Comparison of ENCODE assay signal across 19 cellular contexts in genomic region chr2:205390866-205391265, GRCh38.
A peak's percentile ranks its signal among the peaks of the same experiment; 100 is the strongest.
DNase-seq lines count a peak whose midpoint lies in the region; ATAC-seq, FAIRE-seq and TF ChIP-seq lines count a peak whose summit lies in the region.
"Had no signal": no experiment of that assay in that cellular context is flagged by ENCODE, and none has a peak within 500 bp of the region (broad histone marks: within the 10 kb centered on the region; RNA-seq: fewer than 3 reads in every experiment).

No MANE protein-coding gene starts in this region.

- H3K4ac ChIP-seq in H1 (replicated peaks; ENCODE audit: insufficient read length, low read depth, low read length): no peak overlapping the region

- no peak overlapping the region for H4K8ac ChIP-seq in H1 (ENCODE audit: extremely low read depth, insufficient read depth, low read length)

- WGBS in H1 (ENCODE audit: extremely low coverage in 1 of 2, insufficient coverage in 1 of 2, insufficient read length in 1 of 2, insufficient replicate concordance in 2 of 2, low coverage in 1 of 2, low lambda C conversion rate in 2 of 2, missing lambda C conversion rate in 1 of 2), 2 experiments: 79% methylated on average over 4 of the region's 4 CpGs; no CpG with 5 or more reads in 1 of the 2 experiments
- 91% methylated on average over 4 of the region's 4 CpGs for WGBS in hepatocyte (ENCODE audit: low lambda C conversion rate, missing lambda C conversion rate)

- H3K4me2 ChIP-seq in H1 (ENCODE audit: insufficient read depth in 1 of 2, low read depth in 2 of 2, low read length in 2 of 2): no peak overlapping the region
- no peak overlapping the region for H3K4me2 ChIP-seq in neural progenitor cell
- H3K4me2 ChIP-seq in hepatocyte: no peak overlapping the region
- H3K4me2 ChIP-seq: BLaER1 had no signal

- no peaks in the 10 kb centered on the region for H3K23me2 ChIP-seq in H1 (ENCODE audit: low read depth, low read length)

- H4K91ac ChIP-seq in H1 (replicated peaks; ENCODE audit: insufficient read length, low read length): peak overlapping the region; percentile 70

- peaks cover 0 to 7% (median 2%) of the 10 kb centered on the region in 4 experiments; a peak in 2 of 7 replicates for H3K4me1 ChIP-seq in H1 (replicated peaks in 1 of 4; ENCODE audit: control insufficient read depth in 3 of 4, insufficient read depth in 4 of 4, low read length in 3 of 4)
- peaks cover 13% of the 10 kb centered on the region for H3K4me1 ChIP-seq in neural progenitor cell
- H3K4me1 ChIP-seq in hepatocyte (ENCODE audit: insufficient read depth): no peaks in the 10 kb centered on the region
- H3K4me1 ChIP-seq: BLaER1, Caco-2 had no signal

- no peak for TF ChIP-seq POLR2A in H1 (IDR thresholded peaks at IDR 0.05; ENCODE audit: control extremely low read depth in 1 of 2, low read depth in 2 of 2, low read length in 2 of 2)

- no peak overlapping the region for H3K27ac ChIP-seq in H1 (ENCODE audit: low read depth, low read length)
- no peak overlapping the region for H3K27ac ChIP-seq in neural progenitor cell
- no peak overlapping the region for H3K27ac ChIP-seq in hepatocyte
- H3K27ac ChIP-seq: BLaER1 had no signal

- H3K9ac ChIP-seq in H1 (replicated peaks in 1 of 4; ENCODE audit: extremely low read depth in 1 of 4, low read depth in 3 of 4, low read length in 3 of 4): no peak overlapping the region; a peak in 1 of 7 replicates
- no peak overlapping the region for H3K9ac ChIP-seq in neural progenitor cell
- H3K9ac ChIP-seq: BLaER1 had no signal

- no peak for ATAC-seq in T-helper 17 cell
- no peak for ATAC-seq in GM18502 (IDR thresholded peaks at IDR 0.05; ENCODE audit: poor library complexity, unreplicated experiment)
- ATAC-seq: GM12878, HCT116, HepG2 had no signal

- H3K4me1 Mint-ChIP-seq in neural progenitor cell: peaks cover 25% of the 10 kb centered on the region
- H3K4me1 Mint-ChIP-seq in endothelial cell (ENCODE audit: unreplicated experiment): peaks cover 10% of the 10 kb centered on the region
- no peaks in the 10 kb centered on the region for H3K4me1 Mint-ChIP-seq in T-helper 17 cell
- H3K4me1 Mint-ChIP-seq: CD8-positive, alpha-beta memory T cell had no signal

- H2BK5ac ChIP-seq in H1 (ENCODE audit: low read depth, low read length): no peak overlapping the region

- FAIRE-seq in H1 (lab: Jason Lieb, UNC): peak; percentile 7
- FAIRE-seq: GM12878, GM19239, HepG2, HTR-8/SVneo had no signal

- H3K36me3 ChIP-seq in MG63: no peaks in the 10 kb centered on the region
- no peaks in the 10 kb centered on the region for H3K36me3 ChIP-seq in H1 (ENCODE audit: control insufficient read depth in 2 of 4, insufficient read depth in 4 of 4, low read length in 3 of 4)
- H3K36me3 ChIP-seq in neural progenitor cell: no peaks in the 10 kb centered on the region
- H3K36me3 ChIP-seq in hepatocyte (replicated peaks; ENCODE audit: insufficient read depth, low read depth): no peaks in the 10 kb centered on the region
- H3K36me3 ChIP-seq: BLaER1 had no signal

- H3K9me3 Mint-ChIP-seq in neural progenitor cell (no peaks in the 10 kb centered on the region), endothelial cell (ENCODE audit: unreplicated experiment) (no peaks in the 10 kb centered on the region)
- H3K9me3 Mint-ChIP-seq: CD8-positive, alpha-beta memory T cell had no signal

- no peak overlapping the region; the same call in 1 of the 2 replicates for H3K18ac ChIP-seq in H1 (ENCODE audit: extremely low read depth, low read length)

- peak overlapping the region; percentile 38; the same call in 1 of the 2 replicates for H2BK20ac ChIP-seq in H1 (ENCODE audit: low read length)

- H3K79me1 ChIP-seq in H1 (ENCODE audit: low read depth, low read length): no peaks in the 10 kb centered on the region

- no peaks in the 10 kb centered on the region for H4K20me1 ChIP-seq in H1 (replicated peaks in 1 of 2; ENCODE audit: control insufficient read depth in 1 of 2, insufficient read depth in 2 of 2, low read length in 2 of 2)
- H4K20me1 ChIP-seq in neural progenitor cell (ENCODE audit: low read depth): no peaks in the 10 kb centered on the region
- no peaks in the 10 kb centered on the region for H4K20me1 ChIP-seq in hepatocyte (ENCODE audit: insufficient read depth, poor library complexity, severe bottlenecking)
- H4K20me1 ChIP-seq: BLaER1 had no signal

- H3K9me3 ChIP-seq in MG63: no peaks in the 10 kb centered on the region
- H3K9me3 ChIP-seq in H1 (ENCODE audit: insufficient read depth in 2 of 2, low read depth in 1 of 2, low read length in 1 of 2): no peaks in the 10 kb centered on the region
- no peaks in the 10 kb centered on the region for H3K9me3 ChIP-seq in neural progenitor cell (ENCODE audit: low read depth)
- no peaks in the 10 kb centered on the region for H3K9me3 ChIP-seq in T-helper 17 cell (ENCODE audit: control insufficient read depth, low read length, poor library complexity, severe bottlenecking)
- no peaks in the 10 kb centered on the region for H3K9me3 ChIP-seq in hepatocyte (ENCODE audit: low read depth)
- H3K9me3 ChIP-seq: BLaER1, Caco-2 had no signal

- H3K14ac ChIP-seq in H1 (ENCODE audit: insufficient read length): no peak overlapping the region

- H3K4me3 Mint-ChIP-seq in neural progenitor cell (no peak overlapping the region), endothelial cell (ENCODE audit: unreplicated experiment) (no peak overlapping the region), T-helper 17 cell (no peak overlapping the region)
- H3K4me3 Mint-ChIP-seq: CD8-positive, alpha-beta memory T cell had no signal

- H3K27me3 Mint-ChIP-seq in neural progenitor cell (ENCODE audit: insufficient read depth, low read depth): no peaks in the 10 kb centered on the region
- H3K27me3 Mint-ChIP-seq in endothelial cell (ENCODE audit: unreplicated experiment): no peaks in the 10 kb centered on the region
- peaks cover 5% of the 10 kb centered on the region for H3K27me3 Mint-ChIP-seq in T-helper 17 cell

- H3K36me3 Mint-ChIP-seq in neural progenitor cell: no peaks in the 10 kb centered on the region
- no peaks in the 10 kb centered on the region for H3K36me3 Mint-ChIP-seq in endothelial cell (ENCODE audit: low read depth, unreplicated experiment)
- no peaks in the 10 kb centered on the region for H3K36me3 Mint-ChIP-seq in T-helper 17 cell (ENCODE audit: low read depth)
- H3K36me3 Mint-ChIP-seq: CD8-positive, alpha-beta memory T cell had no signal

- no peak for TF ChIP-seq EP300 in H1 (IDR thresholded peaks at IDR 0.05; ENCODE audit: borderline replicate concordance in 1 of 2, low read depth in 2 of 2, low read length in 2 of 2)

- H3F3A ChIP-seq in neural progenitor cell (ENCODE audit: low read depth): no peaks in the 10 kb centered on the region

- CTCF ChIA-PET in H1 (lab: Charles Lee; ENCODE audit: partially characterized antibody): interaction anchor here (1.0 to 1.2 kb wide), 2 partner anchors 11 to 58 kb away, joined by 3 read pairs; no protein-coding TSS in a partner anchor

- DNase-seq in GDM1 (lab: John Stamatoyannopoulos, UW) (peak; percentile 66), MG63 (peak; percentile 7), H1 (ENCODE audit: low read depth in 1 of 2, low spot score in 2 of 2) (no peak), neural progenitor cell (ENCODE audit: low spot score) (no peak), endothelial cell (ENCODE audit: low spot score) (no peak), T-helper 17 cell (no peak), hepatocyte (ENCODE audit: low spot score) (no peak)
- DNase-seq: 8988T; AML-193; Caco-2; CD8-positive, alpha-beta memory T cell; DND-41 had no signal

- H3K4me3 ChIP-seq in MG63: no peak overlapping the region
- H3K4me3 ChIP-seq in H1 (ENCODE audit: extremely low read depth in 1 of 4, insufficient read depth in 2 of 4, low read depth in 3 of 4, low read length in 4 of 4): no peak overlapping the region
- no peak overlapping the region for H3K4me3 ChIP-seq in neural progenitor cell
- no peak overlapping the region for H3K4me3 ChIP-seq in hepatocyte
- H3K4me3 ChIP-seq: BLaER1, GM12878 had no signal

- no peak overlapping the region for H2BK120ac ChIP-seq in H1 (replicated peaks; ENCODE audit: low read depth, low read length)

- TF ChIP-seq CTCF in H1 (IDR thresholded peaks at IDR 0.05; ENCODE audit: control extremely low read depth in 1 of 3, insufficient read depth in 1 of 3, low read depth in 1 of 3, low read length in 3 of 3): no peak
- no peak for TF ChIP-seq CTCF in neural progenitor cell (IDR thresholded peaks at IDR 0.05)
- TF ChIP-seq CTCF in endothelial cell (IDR thresholded peaks at IDR 0.05; ENCODE audit: unreplicated experiment): no peak
- no peak for TF ChIP-seq CTCF in hepatocyte (IDR thresholded peaks at IDR 0.05; ENCODE audit: poor library complexity)

- H2BK12ac ChIP-seq in H1 (ENCODE audit: low read depth, low read length): 0 out of 2 replicates have a peak overlapping the region, but pooled peaks have one; percentile 40

- no peak overlapping the region for H3K56ac ChIP-seq in H1 (replicated peaks; ENCODE audit: insufficient read length, low read depth, low read length)

- H3K79me2 ChIP-seq in H1 (ENCODE audit: control insufficient read depth in 1 of 2, insufficient read depth in 2 of 2, low read length in 2 of 2) (no peaks in the 10 kb centered on the region), neural progenitor cell (ENCODE audit: low read depth) (no peaks in the 10 kb centered on the region), hepatocyte (no peaks in the 10 kb centered on the region)

- no peak for TF ChIP-seq RAD21 in H1 (IDR thresholded peaks at IDR 0.05 in 1 of 2, conservative IDR thresholded peaks at IDR 0.05 in 1 of 2; ENCODE audit: low read depth in 2 of 2, low read length in 2 of 2)

- H3K27me3 ChIP-seq in MG63 (no peaks in the 10 kb centered on the region), H1 (replicated peaks in 1 of 4; ENCODE audit: control insufficient read depth in 3 of 4, extremely low read depth in 1 of 4, insufficient read depth in 3 of 4, low read length in 3 of 4) (no peaks in the 10 kb centered on the region), neural progenitor cell (no peaks in the 10 kb centered on the region), hepatocyte (no peaks in the 10 kb centered on the region)
- H3K27me3 ChIP-seq: BLaER1 had no signal

- H3K27ac Mint-ChIP-seq in neural progenitor cell (no peak overlapping the region), endothelial cell (ENCODE audit: unreplicated experiment) (no peak overlapping the region), T-helper 17 cell (no peak overlapping the region)
- H3K27ac Mint-ChIP-seq: CD8-positive, alpha-beta memory T cell had no signal

- no peak overlapping the region for H2AK5ac ChIP-seq in H1 (ENCODE audit: low read depth, low read length)

- POLR2A ChIA-PET in H1 (lab: Charles Lee; ENCODE audit: partially characterized antibody): no interaction called here

- no peak overlapping the region for H4K5ac ChIP-seq in H1 (ENCODE audit: insufficient read length, low read depth, low read length)

- H3K23ac ChIP-seq in H1 (ENCODE audit: insufficient read length): no peak overlapping the region

- no peaks in the 10 kb centered on the region for H3K9me2 ChIP-seq in hepatocyte (replicated peaks; ENCODE audit: insufficient read depth)

- H2AFZ ChIP-seq in H1 (ENCODE audit: low read length) (0 out of 2 replicates have a peak overlapping the region, but pooled peaks have one; percentile 22), neural progenitor cell (replicated peaks) (peak overlapping the region; percentile 68), hepatocyte (no peak overlapping the region)

- peak overlapping the region; percentile 92; the same call in 1 of the 2 replicates for H2BK15ac ChIP-seq in H1 (ENCODE audit: low read length)

TF ChIP-seq in H1, 55 proteins besides CTCF, POLR2A, EP300 and RAD21 (continues in another document):
- TF ChIP-seq BACH1 (IDR thresholded peaks at IDR 0.05; ENCODE audit: low read length): no peak

Comparison
In these comparisons a context has a peak if more than half of its experiments do, and no peak if none do; other contexts are left out.
1. DNase-seq: peak in GDM1 (single experiment) and MG63 (single experiment); none in H1 (0 of 2), neural progenitor cell (single experiment), endothelial cell (single experiment), T-helper 17 cell (0 of 3) and hepatocyte (single experiment).